20 cellular contexts compared by ENCODE assay signal in the genomic region with DNA sequence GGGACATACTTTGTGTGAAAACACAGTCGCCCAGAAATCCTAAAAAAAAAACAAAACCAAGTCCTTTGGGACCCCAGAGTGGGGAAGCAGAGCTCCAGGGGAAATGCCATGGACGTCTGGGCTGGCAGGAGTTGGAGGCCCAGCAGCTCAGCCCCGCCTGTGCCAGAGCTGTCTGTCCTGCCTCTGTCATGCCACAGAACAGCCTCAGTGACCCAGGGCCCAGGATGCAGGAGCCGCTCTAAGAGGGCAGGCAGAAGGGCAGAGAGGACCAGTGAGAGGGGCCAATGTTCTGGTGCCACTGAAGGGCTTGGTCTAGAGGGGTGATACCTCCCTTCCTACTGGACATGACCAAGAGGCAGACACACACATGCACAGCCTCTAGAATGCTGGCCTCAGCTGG.
DNase-seq lines count a peak whose midpoint lies in the region; ATAC-seq, FAIRE-seq and TF ChIP-seq lines count a peak whose summit lies in the region.
"Had no signal": no experiment of that assay in that cellular context is flagged by ENCODE, and none has a peak within 500 bp of the region (broad histone marks: within the 10 kb centered on the region; RNA-seq: fewer than 3 reads in every experiment).

No MANE protein-coding gene starts in this region.

- peaks cover 64% of the 10 kb centered on the region for H4K20me1 ChIP-seq in BLaER1
- peaks cover 0 to 16% of the 10 kb centered on the region in 2 experiments for H4K20me1 ChIP-seq in H1 (replicated peaks in 1 of 2; ENCODE audit: control insufficient read depth in 1 of 2, insufficient read depth in 2 of 2, low read length in 2 of 2)

- H3K27me3 ChIP-seq in BLaER1 = no peaks in the 10 kb centered on the region
- H3K27me3 ChIP-seq in H1 (replicated peaks in 1 of 4; ENCODE audit: control insufficient read depth in 3 of 4, extremely low read depth in 1 of 4, insufficient read depth in 3 of 4, low read length in 3 of 4) = no peaks in the 10 kb centered on the region
- H3K27me3 ChIP-seq in neuronal stem cell (ENCODE audit: control insufficient read depth in 3 of 3, insufficient read depth in 3 of 3, low read depth in 1 of 3, low read length in 3 of 3) = no peaks in the 10 kb centered on the region
- no peaks in the 10 kb centered on the region for H3K27me3 ChIP-seq in aorta (ENCODE audit: control insufficient read depth in 1 of 2, insufficient read depth in 2 of 2, low read length in 1 of 2)

- peak overlapping the region; percentile 32; the same call in 1 of the 2 replicates for H3K4me2 ChIP-seq in BLaER1
- no peak overlapping the region for H3K4me2 ChIP-seq in H1 (ENCODE audit: insufficient read depth in 1 of 2, low read depth in 2 of 2, low read length in 2 of 2)
- no peak overlapping the region for H3K4me2 ChIP-seq in neuronal stem cell (ENCODE audit: insufficient read depth, low read length, poor library complexity, severe bottlenecking)

- H4K8ac ChIP-seq in H1 (ENCODE audit: extremely low read depth, insufficient read depth, low read length) (no peak overlapping the region), neuronal stem cell (ENCODE audit: low read depth, low read length) (no peak overlapping the region)

- H3K18ac ChIP-seq in H1 (ENCODE audit: extremely low read depth, low read length) (no peak overlapping the region; the same call in 1 of the 2 replicates), neuronal stem cell (ENCODE audit: low read length) (peak overlapping the region; percentile 22)

- intact Hi-C loops in aorta (cut with DNase I) = no loop called here

- no peak overlapping the region for H3K23ac ChIP-seq in H1 (ENCODE audit: insufficient read length)
- H3K23ac ChIP-seq in neuronal stem cell (ENCODE audit: low read depth, low read length, poor library complexity) = no peak overlapping the region

- TF ChIP-seq CTCF in H1 (IDR thresholded peaks at IDR 0.05; ENCODE audit: control extremely low read depth in 1 of 3, insufficient read depth in 1 of 3, low read depth in 1 of 3, low read length in 3 of 3) = no peak

- ATAC-seq in aorta (ENCODE audit: low FRiP score) (peak; percentile 10), SK-N-SH treated with all-trans-retinoic acid at 6 μM for 48 hours (no peak)
- ATAC-seq: HCT116 had no signal

- H4K5ac ChIP-seq in H1 (ENCODE audit: insufficient read length, low read depth, low read length) = no peak overlapping the region

- no peak for FAIRE-seq in H1 (lab: Jason Lieb, UNC)
- FAIRE-seq: A204.1, GM12891, GM18507 had no signal

- no peak for DNase-seq in H1 (ENCODE audit: low read depth in 1 of 2, low spot score in 2 of 2)
- no peak for DNase-seq in neuronal stem cell (ENCODE audit: low spot score)
- peak in 1 of 2 donors; percentile 54 for DNase-seq in aorta
- no peak for DNase-seq in NAMALWA (ENCODE audit: low spot score)
- no peak for DNase-seq in H4 (ENCODE audit: low spot score)
- DNase-seq: C1 segment of cervical spinal cord, Calu3, COR-L47, DMS53, DMS79 treated with DMSO at 0.1 percent for 48 hours, GF-D8, GOT3, H9 had no signal

- TF ChIP-seq POLR2A in H1 (IDR thresholded peaks at IDR 0.05; ENCODE audit: control extremely low read depth in 1 of 2, low read depth in 2 of 2, low read length in 2 of 2) = no peak

- no peak for TF ChIP-seq RAD21 in H1 (IDR thresholded peaks at IDR 0.05 in 1 of 2, conservative IDR thresholded peaks at IDR 0.05 in 1 of 2; ENCODE audit: low read depth in 2 of 2, low read length in 2 of 2)

- H2BK120ac ChIP-seq in H1 (replicated peaks; ENCODE audit: low read depth, low read length) = no peak overlapping the region
- no peak overlapping the region for H2BK120ac ChIP-seq in neuronal stem cell (ENCODE audit: low read depth, low read length)

- 86% methylated on average over 4 of the region's 4 CpGs; no CpG with 5 or more reads in 1 of the 2 experiments for WGBS in H1 (ENCODE audit: extremely low coverage in 1 of 2, insufficient coverage in 1 of 2, insufficient read length in 1 of 2, insufficient replicate concordance in 2 of 2, low coverage in 1 of 2, low lambda C conversion rate in 2 of 2, missing lambda C conversion rate in 1 of 2), 2 experiments
- WGBS in neuronal stem cell (ENCODE audit: extremely low coverage in 2 of 2, insufficient read length in 2 of 2, insufficient replicate concordance in 1 of 2), 2 donors = no CpG with 5 or more reads among the region's 4 CpGs
- 24 to 25% methylated on average over 3 to 4 of the region's 4 CpGs for WGBS in aorta, 2 donors

- H2BK15ac ChIP-seq in H1 (ENCODE audit: low read length) (no peak overlapping the region), neuronal stem cell (ENCODE audit: low read length) (no peak overlapping the region)

- 0 out of 2 replicates have a peak, but pooled peaks cover 2% of the 10 kb centered on the region for H3K23me2 ChIP-seq in H1 (ENCODE audit: low read depth, low read length)

- H2BK12ac ChIP-seq in H1 (ENCODE audit: low read depth, low read length) = no peak overlapping the region
- no peak overlapping the region for H2BK12ac ChIP-seq in neuronal stem cell (ENCODE audit: low read length)

- no peak overlapping the region for H3K56ac ChIP-seq in H1 (replicated peaks; ENCODE audit: insufficient read length, low read depth, low read length)

- H3K9me3 ChIP-seq in BLaER1 (peaks cover 16% of the 10 kb centered on the region), H1 (ENCODE audit: insufficient read depth in 2 of 2, low read depth in 1 of 2, low read length in 1 of 2) (no peaks in the 10 kb centered on the region), neuronal stem cell (replicated peaks in 1 of 2; ENCODE audit: control insufficient read depth in 2 of 2, insufficient read depth in 1 of 2, low read depth in 1 of 2, low read length in 2 of 2) (no peaks in the 10 kb centered on the region), aorta (ENCODE audit: control insufficient read depth, low read length) (no peaks in the 10 kb centered on the region)

- H3K4ac ChIP-seq in H1 (replicated peaks; ENCODE audit: insufficient read length, low read depth, low read length) (peak overlapping the region; percentile 26), neuronal stem cell (ENCODE audit: low read length) (no peak overlapping the region)

- no peak overlapping the region for H2BK5ac ChIP-seq in H1 (ENCODE audit: low read depth, low read length)
- no peak overlapping the region for H2BK5ac ChIP-seq in neuronal stem cell (ENCODE audit: low read length)

- 0 out of 2 replicates have a peak, but pooled peaks cover 7% of the 10 kb centered on the region for H3K79me1 ChIP-seq in H1 (ENCODE audit: low read depth, low read length)
- H3K79me1 ChIP-seq in neuronal stem cell (ENCODE audit: low read depth, low read length) = peaks cover 5% of the 10 kb centered on the region

- no peaks in the 10 kb centered on the region; a peak in 1 of 4 replicates for H3K79me2 ChIP-seq in H1 (ENCODE audit: control insufficient read depth in 1 of 2, insufficient read depth in 2 of 2, low read length in 2 of 2)

- H3K4me3 ChIP-seq in BLaER1 (no peak overlapping the region), H1 (ENCODE audit: extremely low read depth in 1 of 4, insufficient read depth in 2 of 4, low read depth in 3 of 4, low read length in 4 of 4) (no peak overlapping the region), neuronal stem cell (ENCODE audit: low read length in 2 of 2) (no peak overlapping the region), aorta (ENCODE audit: low read length in 2 of 2) (no peak overlapping the region)

- H3K36me3 ChIP-seq in BLaER1 (peaks cover 12% of the 10 kb centered on the region), H1 (ENCODE audit: control insufficient read depth in 2 of 4, insufficient read depth in 4 of 4, low read length in 3 of 4) (no peaks in the 10 kb centered on the region), neuronal stem cell (replicated peaks in 1 of 2; ENCODE audit: control insufficient read depth in 2 of 2, insufficient read depth in 2 of 2, low read length in 2 of 2) (peaks cover 0 to 4% of the 10 kb centered on the region in 2 donors), aorta (ENCODE audit: control insufficient read depth in 1 of 2, insufficient read depth in 2 of 2, low read length in 1 of 2) (no peaks in the 10 kb centered on the region)

- H3K14ac ChIP-seq in H1 (ENCODE audit: insufficient read length) = no peak overlapping the region
- H3K14ac ChIP-seq in neuronal stem cell (ENCODE audit: low read length) = no peak overlapping the region

- POLR2A ChIA-PET in H1 (lab: Charles Lee; ENCODE audit: partially characterized antibody) = interaction anchor here (0.6 kb wide), 1 partner anchor 15 kb away, joined by 3 read pairs; no protein-coding TSS in a partner anchor

- H2AFZ ChIP-seq in H1 (ENCODE audit: low read length) (no peak overlapping the region), neuronal stem cell (ENCODE audit: low read length) (no peak overlapping the region)

- no peak overlapping the region for H4K91ac ChIP-seq in H1 (replicated peaks; ENCODE audit: insufficient read length, low read length)
- H4K91ac ChIP-seq in neuronal stem cell (ENCODE audit: low read depth, low read length, poor library complexity) = peak overlapping the region; percentile 38

- H2BK20ac ChIP-seq in H1 (ENCODE audit: low read length) = no peak overlapping the region

- H3K9ac ChIP-seq in BLaER1 = 0 out of 2 replicates have a peak overlapping the region, but pooled peaks have one; percentile 26
- no peak overlapping the region for H3K9ac ChIP-seq in H1 (replicated peaks in 1 of 4; ENCODE audit: extremely low read depth in 1 of 4, low read depth in 3 of 4, low read length in 3 of 4)
- peak overlapping the region; percentile 54 for H3K9ac ChIP-seq in neuronal stem cell (ENCODE audit: low read depth, low read length, poor library complexity)

- CTCF ChIA-PET in H1 (lab: Charles Lee; ENCODE audit: partially characterized antibody) = interaction anchor here (0.6 to 3.3 kb wide), 7 partner anchors 8 to 76 kb away, joined by 3 to 17 read pairs (median 4); no protein-coding TSS in a partner anchor

- H2AK5ac ChIP-seq in H1 (ENCODE audit: low read depth, low read length) (no peak overlapping the region), neuronal stem cell (ENCODE audit: low read depth, low read length) (no peak overlapping the region)

- no peak for TF ChIP-seq EP300 in H1 (IDR thresholded peaks at IDR 0.05; ENCODE audit: borderline replicate concordance in 1 of 2, low read depth in 2 of 2, low read length in 2 of 2)

- H3K27ac ChIP-seq in BLaER1 = no peak overlapping the region; the same call in 1 of the 2 replicates
- H3K27ac ChIP-seq in H1 (ENCODE audit: low read depth, low read length) = no peak overlapping the region
- no peak overlapping the region for H3K27ac ChIP-seq in neuronal stem cell (replicated peaks; ENCODE audit: low read length)
- no peak overlapping the region for H3K27ac ChIP-seq in aorta (ENCODE audit: low read depth in 1 of 2, low read length in 2 of 2)
- H3K27ac ChIP-seq: 22Rv1 had no signal

- H3K4me1 ChIP-seq in BLaER1 = peaks cover 17% of the 10 kb centered on the region
- H3K4me1 ChIP-seq in H1 (replicated peaks in 1 of 4; ENCODE audit: control insufficient read depth in 3 of 4, insufficient read depth in 4 of 4, low read length in 3 of 4) = peaks cover 0 to 14% (median 9%) of the 10 kb centered on the region in 4 experiments; a peak in 5 of 7 replicates
- peaks cover 6 to 27% of the 10 kb centered on the region in 2 donors for H3K4me1 ChIP-seq in neuronal stem cell (ENCODE audit: control insufficient read depth in 2 of 2, insufficient read depth in 1 of 2, low read depth in 1 of 2, low read length in 2 of 2)
- H3K4me1 ChIP-seq in aorta (ENCODE audit: control insufficient read depth in 1 of 2, insufficient read depth in 2 of 2, low read length in 2 of 2) = no peaks in the 10 kb centered on the region

Comparison
In these comparisons a context has a peak if more than half of its experiments do, and no peak if none do; other contexts are left out.
1. H3K9ac ChIP-seq: peak in BLaER1 (single experiment) and neuronal stem cell (single experiment); none in H1 (0 of 4).